In the genomic region with DNA sequence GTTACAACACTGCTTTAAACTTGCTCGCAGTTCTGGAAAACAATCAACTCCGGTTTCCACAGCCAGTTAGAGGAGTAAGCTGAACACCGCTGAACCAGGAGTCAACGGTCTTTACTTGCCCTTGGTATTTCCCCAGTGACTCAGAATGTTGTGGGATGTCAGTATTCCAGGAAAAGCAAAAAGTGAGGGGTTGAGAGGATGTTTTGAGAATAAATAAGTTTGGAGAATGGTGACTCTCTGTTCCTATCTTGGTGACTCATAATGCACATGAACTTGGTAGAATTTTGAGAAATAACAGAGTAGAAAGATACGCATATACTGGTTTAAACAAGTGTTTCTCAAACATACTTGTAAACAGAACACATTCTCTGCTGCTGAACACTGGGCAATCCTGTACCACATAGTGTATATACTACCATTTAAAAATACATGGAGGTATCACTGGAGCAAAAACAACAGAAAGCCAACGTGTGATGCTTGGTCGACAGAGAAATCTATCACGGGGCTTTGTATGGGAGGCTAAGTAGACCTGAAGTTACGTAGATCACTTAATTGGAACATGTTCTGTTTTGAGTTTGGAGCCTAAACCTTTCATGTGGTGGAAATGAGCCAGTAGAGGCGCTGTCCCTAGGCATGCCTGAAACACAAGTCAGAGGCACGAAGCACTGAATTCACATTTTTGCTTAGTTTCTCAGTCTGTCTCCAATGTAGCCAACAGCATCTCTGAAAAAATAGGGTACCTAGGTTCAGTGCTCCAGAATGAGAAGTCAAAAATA, we compare ENCODE assay signal across 9 cellular contexts.
A peak's percentile ranks its signal among the peaks of the same experiment; 100 is the strongest.
DNase-seq lines count a peak whose midpoint lies in the region; ATAC-seq and TF ChIP-seq lines count a peak whose summit lies in the region.
"Had no signal": no experiment of that assay in that cellular context is flagged by ENCODE, and none has a peak within 500 bp of the region (broad histone marks: within the 10 kb centered on the region; RNA-seq: fewer than 3 reads in every experiment).

No MANE protein-coding gene starts in this region.

- peak; percentile 5 for DNase-seq in stimulated activated CD4-positive, alpha-beta T cell treated with anti-CD3 and anti-CD28 coated beads, Interleukin-4, amount 100 ng/mL, for 24 hours
- no peak for DNase-seq in stimulated activated CD4-positive, alpha-beta T cell treated with anti-CD3 and anti-CD28 coated beads, Interleukin-12 subunit alpha, Interleukin-12 subunit beta, amount 100 ng/mL, for 4 hours
- peak in 2 of 4 donors; percentile 21 to 42 for DNase-seq in body of pancreas
- peak; percentile 45 for DNase-seq in left kidney (ENCODE audit: low read depth, low spot score)
- DNase-seq in aorta: peak in 1 of 2 donors; percentile 74
- DNase-seq in anterior cingulate cortex (lab: John Stamatoyannopoulos, UW): no peak
- DNase-seq in UCSD-AML1 (lab: John Stamatoyannopoulos, UW; ENCODE audit: unreplicated experiment): no peak
- DNase-seq: DMS153 had no signal

- H3K27ac ChIP-seq in body of pancreas (no peak overlapping the region), aorta (ENCODE audit: low read depth in 1 of 2, low read length in 2 of 2) (peak overlapping the region; percentile 45 to 99)

- WGBS in body of pancreas, 2 donors: 83 to 89% methylated on average over 11 of the region's 11 CpGs
- 16 to 19% methylated on average over 11 of the region's 11 CpGs for WGBS in aorta, 2 donors

- no peaks in the 10 kb centered on the region for H3K36me3 ChIP-seq in body of pancreas (replicated peaks in 1 of 2; ENCODE audit: insufficient read depth in 1 of 2, low read depth in 2 of 2)
- H3K36me3 ChIP-seq in aorta (ENCODE audit: control insufficient read depth in 1 of 2, insufficient read depth in 2 of 2, low read length in 1 of 2): no peaks in the 10 kb centered on the region

- TF ChIP-seq CTCF in body of pancreas (IDR thresholded peaks at IDR 0.05): no peak

- TF ChIP-seq POLR2A in body of pancreas (IDR thresholded peaks at IDR 0.05): no peak

- H3K4me3 ChIP-seq in body of pancreas: no peak overlapping the region
- H3K4me3 ChIP-seq in aorta (ENCODE audit: low read length in 2 of 2): peak overlapping the region; percentile 18 to 20

- H3K27me3 ChIP-seq in body of pancreas (no peaks in the 10 kb centered on the region), aorta (ENCODE audit: control insufficient read depth in 1 of 2, insufficient read depth in 2 of 2, low read length in 1 of 2) (no peaks in the 10 kb centered on the region)

- ATAC-seq in body of pancreas (peak; percentile 48), aorta (ENCODE audit: low FRiP score) (peak; percentile 68), GM18858 (IDR thresholded peaks at IDR 0.05; ENCODE audit: unreplicated experiment) (no peak)

- intact Hi-C loops in body of pancreas (cut with DNase I): no loop called here
- intact Hi-C loops in aorta (cut with DNase I): loop anchor here in 1 of 2 donors (5.0 to 10.0 kb wide), 2 partner anchors 203 to 946 kb away; a partner anchor contains a TSS

- H3K4me1 ChIP-seq in body of pancreas: no peaks in the 10 kb centered on the region
- no peaks in the 10 kb centered on the region for H3K4me1 ChIP-seq in aorta (ENCODE audit: control insufficient read depth in 1 of 2, insufficient read depth in 2 of 2, low read length in 2 of 2)

- H3K9me3 ChIP-seq in body of pancreas (no peaks in the 10 kb centered on the region), aorta (ENCODE audit: control insufficient read depth, low read length) (no peaks in the 10 kb centered on the region)

Comparison
In these comparisons a context has a peak if more than half of its experiments do, and no peak if none do; other contexts are left out.
1. DNase-seq: peak in stimulated activated CD4-positive, alpha-beta T cell treated with anti-CD3 and anti-CD28 coated beads, Interleukin-4, amount 100 ng/mL, for 24 hours (single experiment) and left kidney (single experiment); none in stimulated activated CD4-positive, alpha-beta T cell treated with anti-CD3 and anti-CD28 coated beads, Interleukin-12 subunit alpha, Interleukin-12 subunit beta, amount 100 ng/mL, for 4 hours (single experiment), anterior cingulate cortex (0 of 58) and UCSD-AML1 (single experiment).
2. H3K27ac ChIP-seq: peak in aorta (2 of 2); none in body of pancreas (0 of 4).
3. H3K4me3 ChIP-seq: peak in aorta (2 of 2); none in body of pancreas (0 of 2).